9 cellular contexts compared by ENCODE assay signal in the genomic region with DNA sequence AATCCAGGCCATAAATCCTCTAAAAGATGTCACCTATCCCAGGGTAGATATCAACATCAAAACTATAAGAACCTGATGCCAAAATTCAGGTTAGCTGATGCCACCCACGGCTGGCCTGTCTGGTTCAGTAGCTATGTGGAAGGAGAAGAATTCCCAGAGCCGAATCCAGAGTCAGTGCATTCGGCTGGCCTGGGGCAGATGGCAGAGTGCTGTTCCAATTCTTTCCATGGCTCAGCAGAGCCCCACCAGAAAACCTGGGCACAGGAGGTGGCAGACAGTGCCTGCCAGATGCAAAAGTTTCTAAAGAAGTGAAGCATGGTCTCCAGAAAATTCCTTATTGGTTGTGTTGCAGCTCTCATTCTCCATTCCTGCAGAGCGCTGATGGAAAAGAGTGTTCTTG. TPM values are rescaled to one million over a fixed set of nuclear protein-coding genes. Genes with fewer than 3 reads are reported as not detected.
"Had no signal": no experiment of that assay in that cellular context is flagged by ENCODE, and none has a peak within 500 bp of the region (broad histone marks: within the 10 kb centered on the region; RNA-seq: fewer than 3 reads in every experiment).

No MANE protein-coding gene starts in this region.

- ATAC-seq: GM12878 had no signal

- FAIRE-seq: G401.6, GM12878, GM12891, GM12892, GM18507, GM19239 had no signal

- H3K4me3 ChIP-seq: GM12878 had no signal

- DNase-seq: GDM1, GF-D8 had no signal

RNA-seq across cellular contexts. Expression of a gene that starts 19.9 kb away (rescaled TPM):
- total RNA-seq: G401, GM12878 had no signal
- polyA plus RNA-seq: GM12878 had no signal

RNA-seq across cellular contexts. Expression of a gene that starts 40.7 kb away (rescaled TPM):
- total RNA-seq: G401, GM12878 had no signal
- polyA plus RNA-seq: GM12878 had no signal
